Comparison of ENCODE assay signal across 16 cellular contexts in genomic region chr12:62328296-62328921, GRCh38.
DNase-seq lines count a peak whose midpoint lies in the region; ATAC-seq, FAIRE-seq and TF ChIP-seq lines count a peak whose summit lies in the region.
"Had no signal": no experiment of that assay in that cellular context is flagged by ENCODE, and none has a peak within 500 bp of the region (broad histone marks: within the 10 kb centered on the region; RNA-seq: fewer than 3 reads in every experiment).

No MANE protein-coding gene starts in this region.

- TF ChIP-seq EP300 in A549 (IDR thresholded peaks at IDR 0.05) (no peak), SK-N-SH (IDR thresholded peaks at IDR 0.05; ENCODE audit: borderline replicate concordance in 1 of 2, low read depth in 1 of 2, low read length in 1 of 2) (peak in 1 of 2 experiments; percentile 30; a peak in 1 of 4 replicates)

- H3K4me1 Mint-ChIP-seq in dendritic cell treated with granulocyte-macrophage colony-stimulating factor and Interleukin-4, amounts not matched to agents 40 ng/mL and 50 ng/mL, for 4 days (ENCODE audit: low read depth): peaks cover 11% of the 10 kb centered on the region
- H3K4me1 Mint-ChIP-seq in GM23338: no peaks in the 10 kb centered on the region

- H3K9me3 Mint-ChIP-seq in dendritic cell treated with granulocyte-macrophage colony-stimulating factor and Interleukin-4, amounts not matched to agents 40 ng/mL and 50 ng/mL, for 4 days: no peaks in the 10 kb centered on the region
- H3K9me3 Mint-ChIP-seq in GM23338: no peaks in the 10 kb centered on the region
- H3K9me3 Mint-ChIP-seq: CD8-positive, alpha-beta memory T cell had no signal

- no peaks in the 10 kb centered on the region for H3K27me3 Mint-ChIP-seq in dendritic cell treated with granulocyte-macrophage colony-stimulating factor and Interleukin-4, amounts not matched to agents 40 ng/mL and 50 ng/mL, for 4 days
- H3K27me3 Mint-ChIP-seq in GM23338 (ENCODE audit: insufficient read depth, low read depth, poor library complexity): no peaks in the 10 kb centered on the region
- H3K27me3 Mint-ChIP-seq: CD8-positive, alpha-beta memory T cell had no signal

- TF ChIP-seq CTCF in A549 (IDR thresholded peaks at IDR 0.05) (no peak), SK-N-SH (IDR thresholded peaks at IDR 0.05) (no peak), GM23338 (conservative IDR thresholded peaks at IDR 0.05; ENCODE audit: low read depth in 2 of 2) (no peak)

- DNase-seq in A549 (ENCODE audit: low read depth in 1 of 2, low spot score in 1 of 2): no peak
- peak; percentile 8 for DNase-seq in GF-D8 (lab: John Stamatoyannopoulos, UW)
- DNase-seq in SK-N-SH: peak; percentile 1
- no peak for DNase-seq in GM23338 (ENCODE audit: low spot score)
- DNase-seq in head of caudate nucleus: no peak
- DNase-seq in Right ventricle myocardium inferior (ENCODE audit: missing footprints): no peak
- DNase-seq: CD8-positive, alpha-beta memory T cell; HCEC 1CT; NCI-H1105; NCI-H1694 treated with DMSO at 0.1 percent for 48 hours; NCI-H345; NCI-H526 treated with DMSO at 0.1 percent for 48 hours; NK-92 treated with Interleukin-12 subunit alpha and Interleukin-12 subunit beta, amount 100 ng/mL, for 24 hours; Right ventricle myocardium superior had no signal

- intact Hi-C loops in dendritic cell treated with granulocyte-macrophage colony-stimulating factor and Interleukin-4, amounts not matched to agents 40 ng/mL and 50 ng/mL, for 4 days (cut with micrococcal nuclease): loop anchor here (10.0 kb wide), 1 partner anchor 64 kb away; the partner anchor contains the start of gene USP15
- intact Hi-C loops in head of caudate nucleus (cut with DNase I) (no loop called here), Right ventricle myocardium inferior (cut with DNase I) (no loop called here)

- no peak overlapping the region for H3K4me2 ChIP-seq in A549
- no peak overlapping the region for H3K4me2 ChIP-seq in SK-N-SH
- no peak overlapping the region for H3K4me2 ChIP-seq in GM23338

- H4K20me1 ChIP-seq in SK-N-SH (ENCODE audit: insufficient read depth): no peaks in the 10 kb centered on the region
- H4K20me1 ChIP-seq in GM23338 (replicated peaks; ENCODE audit: insufficient read depth): no peaks in the 10 kb centered on the region

- WGBS in A549 (ENCODE audit: missing lambda C conversion rate): 92% methylated on average over 1 of the region's 1 CpG
- WGBS in SK-N-SH (ENCODE audit: low lambda C conversion rate): 62% methylated on average over 1 of the region's 1 CpG

- H3K27ac ChIP-seq in A549 (no peak overlapping the region), SK-N-SH (ENCODE audit: low read depth in 2 of 2, low read length in 1 of 2) (peak overlapping the region in 1 of 2 experiments; percentile 3; a peak in 2 of 4 replicates), GM23338 (ENCODE audit: low read depth) (no peak overlapping the region)

- H3K4me3 Mint-ChIP-seq in dendritic cell treated with granulocyte-macrophage colony-stimulating factor and Interleukin-4, amounts not matched to agents 40 ng/mL and 50 ng/mL, for 4 days: no peak overlapping the region
- no peak overlapping the region for H3K4me3 Mint-ChIP-seq in GM23338
- H3K4me3 Mint-ChIP-seq: CD8-positive, alpha-beta memory T cell had no signal

- H3K9me2 ChIP-seq in SK-N-SH (no peaks in the 10 kb centered on the region), GM23338 (ENCODE audit: insufficient read depth) (no peaks in the 10 kb centered on the region)

- H3K9ac ChIP-seq in SK-N-SH: no peak overlapping the region

- H3K4me3 ChIP-seq in A549: no peak overlapping the region
- no peak overlapping the region for H3K4me3 ChIP-seq in SK-N-SH (ENCODE audit: low read depth in 2 of 2, low read length in 1 of 2)
- H3K4me3 ChIP-seq in GM23338: no peak overlapping the region

- peaks cover 39% of the 10 kb centered on the region for H3K36me3 Mint-ChIP-seq in dendritic cell treated with granulocyte-macrophage colony-stimulating factor and Interleukin-4, amounts not matched to agents 40 ng/mL and 50 ng/mL, for 4 days (ENCODE audit: low read depth)
- 0 out of 3 replicates have a peak, but pooled peaks cover 2% of the 10 kb centered on the region for H3K36me3 Mint-ChIP-seq in GM23338 (ENCODE audit: low read depth)

- ATAC-seq in A549: no peak
- ATAC-seq in GM23338: no peak
- ATAC-seq in Right ventricle myocardium inferior: no peak
- ATAC-seq: Panc1 had no signal

- no peaks in the 10 kb centered on the region for H3K27me3 ChIP-seq in SK-N-SH (ENCODE audit: insufficient read depth)
- no peaks in the 10 kb centered on the region for H3K27me3 ChIP-seq in GM23338 (ENCODE audit: insufficient read depth)

- H3K9me3 ChIP-seq in A549 (no peaks in the 10 kb centered on the region), SK-N-SH (no peaks in the 10 kb centered on the region; the same call in 1 of the 2 replicates)

- TF ChIP-seq RAD21 in A549 (conservative IDR thresholded peaks at IDR 0.05 in 1 of 2, IDR thresholded peaks at IDR 0.05 in 1 of 2): no peak
- no peak for TF ChIP-seq RAD21 in SK-N-SH (IDR thresholded peaks at IDR 0.05; ENCODE audit: low read length)

- no peaks in the 10 kb centered on the region for H3K79me2 ChIP-seq in SK-N-SH (ENCODE audit: insufficient read depth)
- H3K79me2 ChIP-seq in GM23338 (replicated peaks; ENCODE audit: insufficient read depth): no peaks in the 10 kb centered on the region

- no peak for TF ChIP-seq POLR2A in A549 (IDR thresholded peaks at IDR 0.05; ENCODE audit: low read length)

- no peaks in the 10 kb centered on the region for H3K4me1 ChIP-seq in A549
- H3K4me1 ChIP-seq in SK-N-SH (ENCODE audit: control insufficient read depth in 1 of 2, insufficient read depth in 2 of 2, low read depth in 1 of 2, low read length in 1 of 2): peaks cover 2 to 4% of the 10 kb centered on the region in 2 experiments; a peak in 3 of 4 replicates
- no peaks in the 10 kb centered on the region for H3K4me1 ChIP-seq in GM23338 (ENCODE audit: insufficient read depth)

- FAIRE-seq in A549 (lab: Jason Lieb, UNC): no peak

- H2AFZ ChIP-seq in SK-N-SH (ENCODE audit: low read depth) (no peak overlapping the region), GM23338 (no peak overlapping the region)

- H3F3A ChIP-seq in SK-N-SH (replicated peaks; ENCODE audit: insufficient read depth) (peaks cover 21% of the 10 kb centered on the region), GM23338 (replicated peaks; ENCODE audit: low read depth) (no peaks in the 10 kb centered on the region)

- POLR2A ChIA-PET in A549 (lab: Yijun Ruan, JAX): no interaction called here
- POLR2A ChIA-PET in SK-N-SH (lab: Yijun Ruan, JAX): no interaction called here

- H3K36me3 ChIP-seq in SK-N-SH (replicated peaks in 1 of 2; ENCODE audit: control insufficient read depth in 1 of 2, insufficient read depth in 2 of 2, low read length in 1 of 2) (peaks cover 6 to 34% of the 10 kb centered on the region in 2 experiments), GM23338 (ENCODE audit: insufficient read depth) (no peaks in the 10 kb centered on the region)

- peak overlapping the region; percentile 58 for H3K27ac Mint-ChIP-seq in dendritic cell treated with granulocyte-macrophage colony-stimulating factor and Interleukin-4, amounts not matched to agents 40 ng/mL and 50 ng/mL, for 4 days
- no peak overlapping the region for H3K27ac Mint-ChIP-seq in GM23338

- CTCF ChIA-PET in A549 (lab: Yijun Ruan, JAX): interaction anchor here (1.0 kb wide), 1 partner anchor 68 kb away, joined by 4 read pairs; the partner anchor contains the start of gene USP15
- CTCF ChIA-PET in SK-N-SH (lab: Yijun Ruan, JAX): interaction anchor here (0.7 kb wide), 1 partner anchor 109 kb away, joined by 3 read pairs; no protein-coding TSS in a partner anchor

TF ChIP-seq in A549, 52 proteins besides CTCF, POLR2A, EP300 and RAD21:
- TF ChIP-seq KDM1A (IDR thresholded peaks at IDR 0.05; ENCODE audit: low read depth) (no peak), MAFK (IDR thresholded peaks at IDR 0.05; ENCODE audit: partially characterized antibody) (peak; percentile 11)

TF ChIP-seq in SK-N-SH, 30 proteins besides CTCF, POLR2A, EP300 and RAD21 (continues in another document):
- TF ChIP-seq MAX (IDR thresholded peaks at IDR 0.05; ENCODE audit: low read depth): no peak
- TF ChIP-seq MEF2A (IDR thresholded peaks at IDR 0.05; ENCODE audit: borderline replicate concordance, low read depth): no peak
- TF ChIP-seq RFX5 (IDR thresholded peaks at IDR 0.05; ENCODE audit: low read length): no peak
- TF ChIP-seq USF2 (IDR thresholded peaks at IDR 0.05; ENCODE audit: borderline replicate concordance, low read depth, low read length): no peak

TF ChIP-seq in GM23338, 12 proteins besides CTCF, POLR2A, EP300 and RAD21 (continues in another document):
- TF ChIP-seq ZNF331 (CRISPR knock-in tag; IDR thresholded peaks at IDR 0.05; ENCODE audit: low read depth) (no peak), STAT1 (IDR thresholded peaks at IDR 0.05; ENCODE audit: unreplicated experiment) (no peak), REST (IDR thresholded peaks at IDR 0.05; ENCODE audit: unreplicated experiment) (no peak), EZH2phosphoT487 (IDR thresholded peaks at IDR 0.05; ENCODE audit: unreplicated experiment) (no peak), EZH2 (IDR thresholded peaks at IDR 0.05; ENCODE audit: low read depth, unreplicated experiment) (no peak), ZNF114 (CRISPR knock-in tag; IDR thresholded peaks at IDR 0.05) (no peak)

Comparison
In these comparisons a context has a peak if more than half of its experiments do, and no peak if none do; other contexts are left out.
1. DNase-seq: peak in GF-D8 (single experiment) and SK-N-SH (single experiment); none in A549 (0 of 2), GM23338 (single experiment), head of caudate nucleus (0 of 42) and Right ventricle myocardium inferior (single experiment).
2. Of the 12 proteins assayed by ChIP-seq in both A549 and SK-N-SH: peak only in A549: none; only in SK-N-SH: PBX3; in both: none; in neither: 10; mixed calls (peak in some experiments, not most) for 1.